ENCODE assay signal across 22 cellular contexts in the genomic region with DNA sequence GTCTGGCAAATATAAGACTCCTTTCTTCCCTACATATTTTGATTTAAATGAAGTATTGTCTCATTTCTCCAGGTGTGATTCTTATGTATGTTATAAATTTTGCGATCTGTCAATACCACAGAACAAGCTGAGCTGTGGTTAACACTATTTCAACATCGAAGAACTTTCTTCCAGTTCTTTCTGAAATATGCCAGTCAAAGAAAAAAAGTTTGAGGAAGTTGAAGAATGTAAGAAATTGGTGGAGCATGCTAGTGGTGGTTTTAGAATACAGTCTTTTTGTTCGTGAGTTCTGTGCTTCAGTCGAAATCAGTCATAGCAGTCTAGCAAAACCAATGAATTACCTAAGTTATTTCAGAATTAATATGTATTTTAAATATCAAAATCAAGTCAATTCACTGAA. TPM values are rescaled to one million over a fixed set of nuclear protein-coding genes. Genes with fewer than 3 reads are reported as not detected.
A peak's percentile ranks its signal among the peaks of the same experiment; 100 is the strongest.
DNase-seq lines count a peak whose midpoint lies in the region; ATAC-seq and TF ChIP-seq lines count a peak whose summit lies in the region.
"Had no signal": no experiment of that assay in that cellular context is flagged by ENCODE, and none has a peak within 500 bp of the region (broad histone marks: within the 10 kb centered on the region; RNA-seq: fewer than 3 reads in every experiment).

No MANE protein-coding gene starts in this region.

- DNase-seq in CD1c-positive myeloid dendritic cell (ENCODE audit: extremely low spot score) (peak; percentile 58), NB4 (ENCODE audit: low read depth) (peak; percentile 45), amniotic epithelial cell (ENCODE audit: low read depth) (peak; percentile 45), naive B cell (peak; percentile 51), epidermal melanocyte (ENCODE audit: insufficient read length, low spot score) (no peak), HAP-1 (ENCODE audit: low spot score in 2 of 2) (no peak), RPMI8226 (no peak)
- DNase-seq in stimulated activated CD4-positive, alpha-beta T cell treated with anti-CD3 and anti-CD28 coated beads, Interleukin-4, amount 100 ng/mL, for 1 hour = no peak
- DNase-seq: activated CD4-positive, CD25-positive, alpha-beta regulatory T cell; CD4-positive, CD25-positive, alpha-beta regulatory T cell; GDM1; H9; left cardiac atrium; mucosa of descending colon; NCI-H1105; NCI-H510A treated with DMSO at 0.1 percent for 48 hours; SJCRH30; stimulated activated CD4-positive, alpha-beta T cell treated with anti-CD3 and anti-CD28 coated beads, Interleukin-12 subunit alpha, Interleukin-12 subunit beta, amount 100 ng/mL, for 4 hours; testis had no signal

- in situ Hi-C loops in HAP-1 (cut with MboI; ENCODE audit: low sequenced_read_pairs) = no loop called here

- H3K9me3 Mint-ChIP-seq in naive B cell = no peaks in the 10 kb centered on the region
- H3K9me3 Mint-ChIP-seq: activated T-helper 1 cell treated with anti-CD3 and anti-CD28 coated beads, Interleukin-12 subunit alpha, Interleukin-12 subunit beta, Interleukin-2, Interleukin-4 antibody, amounts not matched to agents 30 ng/mL and 10 ng/mL and 1 ng/mL, durations not matched to agents 14 hours and 24 hours and 36 hours; CD4-positive, CD25-positive, alpha-beta regulatory T cell; H9; neural progenitor cell; T-helper 2 cell treated with Interferon-gamma antibody and Interleukin-4, amounts not matched to agents 5 μg/mL and 100 μg/mL, for 36 hours had no signal

- peaks cover 12 to 14% (median 12%) of the 10 kb centered on the region in 3 donors for H3K4me1 Mint-ChIP-seq in naive B cell
- H3K4me1 Mint-ChIP-seq: CD4-positive, CD25-positive, alpha-beta regulatory T cell had no signal

- H3K4me3 Mint-ChIP-seq in naive B cell = peak overlapping the region in 5 of 8 donors; percentile 39 to 69 (median 50)
- H3K4me3 Mint-ChIP-seq: activated T-helper 1 cell treated with anti-CD3 and anti-CD28 coated beads, Interleukin-12 subunit alpha, Interleukin-12 subunit beta, Interleukin-2, Interleukin-4 antibody, amounts not matched to agents 30 ng/mL and 10 ng/mL and 1 ng/mL, durations not matched to agents 14 hours and 24 hours and 36 hours; CD4-positive, CD25-positive, alpha-beta regulatory T cell; H9; neural progenitor cell; T-helper 2 cell treated with Interferon-gamma antibody and Interleukin-4, amounts not matched to agents 5 μg/mL and 100 μg/mL, for 36 hours had no signal

- no peak for TF ChIP-seq CTCF in NB4 (IDR thresholded peaks at IDR 0.05; ENCODE audit: low read depth, low read length)

- no peaks in the 10 kb centered on the region for H3K27me3 ChIP-seq in HAP-1 (ENCODE audit: low read depth)
- H3K27me3 ChIP-seq: neural progenitor cell, SJCRH30, testis had no signal

- TF ChIP-seq POLR2A in NB4 (IDR thresholded peaks at IDR 0.05; ENCODE audit: extremely low read depth, insufficient read length) = no peak

- H3K27ac Mint-ChIP-seq in naive B cell = peak overlapping the region in 3 of 6 donors; percentile 10 to 73 (median 36)
- H3K27ac Mint-ChIP-seq: activated T-helper 1 cell treated with anti-CD3 and anti-CD28 coated beads, Interleukin-12 subunit alpha, Interleukin-12 subunit beta, Interleukin-2, Interleukin-4 antibody, amounts not matched to agents 30 ng/mL and 10 ng/mL and 1 ng/mL, durations not matched to agents 14 hours and 24 hours and 36 hours; CD4-positive, CD25-positive, alpha-beta regulatory T cell; H9; neural progenitor cell; T-helper 2 cell treated with Interferon-gamma antibody and Interleukin-4, amounts not matched to agents 5 μg/mL and 100 μg/mL, for 36 hours had no signal

- H3K9me3 ChIP-seq in HAP-1 = no peaks in the 10 kb centered on the region
- H3K9me3 ChIP-seq: mucosa of descending colon, SJCRH30, testis had no signal

- H3K4me3 ChIP-seq in NB4 (ENCODE audit: low read depth, low read length) (no peak overlapping the region), HAP-1 (no peak overlapping the region)
- H3K4me3 ChIP-seq: mucosa of descending colon, neural progenitor cell, SJCRH30, testis had no signal

- no peaks in the 10 kb centered on the region for H3K36me3 ChIP-seq in HAP-1 (replicated peaks)
- H3K36me3 ChIP-seq: neural progenitor cell, SJCRH30 had no signal

- ATAC-seq in naive B cell (ENCODE audit: low read depth in 2 of 2) = peak; percentile 93 to 95
- ATAC-seq: left cardiac atrium, mucosa of descending colon had no signal

- peaks cover 11% of the 10 kb centered on the region for H3K4me1 ChIP-seq in HAP-1
- H3K4me1 ChIP-seq: neural progenitor cell, SJCRH30, testis had no signal

- no peaks in the 10 kb centered on the region for H3K36me3 Mint-ChIP-seq in naive B cell
- H3K36me3 Mint-ChIP-seq: CD4-positive, CD25-positive, alpha-beta regulatory T cell; neural progenitor cell had no signal

- no peaks in the 10 kb centered on the region for H3K27me3 Mint-ChIP-seq in naive B cell

RNA-seq across cellular contexts. Expression of a gene that starts 8.6 kb away (rescaled TPM):
- polyA plus RNA-seq in naive B cell (ENCODE audit: low read depth in 6 of 6) = 10 to 100 TPM; 39.0 to 91.5 (median 76.4) TPM

Comparison
In these comparisons a context has a peak if more than half of its experiments do, and no peak if none do; other contexts are left out.
1. DNase-seq: peak in CD1c-positive myeloid dendritic cell (single experiment), NB4 (single experiment), amniotic epithelial cell (single experiment) and naive B cell (single experiment); none in epidermal melanocyte (single experiment), stimulated activated CD4-positive, alpha-beta T cell treated with anti-CD3 and anti-CD28 coated beads, Interleukin-4, amount 100 ng/mL, for 1 hour (single experiment), HAP-1 (0 of 2) and RPMI8226 (single experiment).